Comparison of ENCODE assay signal across 8 cellular contexts in the genomic region with DNA sequence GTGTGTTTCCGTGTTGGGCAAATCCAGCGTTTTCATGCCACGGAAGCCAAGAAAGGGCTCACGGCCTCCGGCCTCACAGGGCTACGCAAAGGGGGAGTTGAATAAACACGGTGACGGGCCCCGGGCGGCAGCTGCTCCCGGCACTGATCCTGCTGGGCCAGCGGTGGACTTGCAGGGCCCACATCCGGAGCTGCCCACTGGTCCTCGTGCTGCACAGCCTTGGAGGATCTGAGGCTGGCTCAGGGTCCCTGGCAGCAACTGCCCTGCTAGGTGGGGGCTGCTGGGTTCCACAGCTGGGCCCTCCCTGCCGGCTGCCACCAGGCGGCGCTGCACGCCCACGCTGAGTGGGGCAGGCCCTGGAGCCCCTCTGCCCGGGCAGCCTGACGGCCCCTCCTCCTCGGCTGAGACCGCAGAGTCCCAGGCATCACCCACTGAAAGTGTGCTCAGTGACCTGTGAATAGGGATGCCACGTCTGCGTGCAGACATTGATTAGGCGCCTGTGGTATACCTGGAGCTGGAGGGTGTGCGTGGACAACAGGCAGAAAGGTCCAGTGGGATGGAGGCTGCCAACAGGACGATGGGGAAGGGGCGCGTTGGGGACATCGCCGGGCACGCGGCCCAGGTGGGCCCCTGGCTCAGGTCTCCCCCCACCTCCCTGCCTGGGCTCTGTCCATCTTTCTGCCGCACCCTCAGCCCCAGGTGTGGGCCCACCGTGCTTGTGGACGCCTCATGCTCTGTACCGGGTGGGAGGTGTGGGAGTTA. TPM values are rescaled to one million over a fixed set of nuclear protein-coding genes. Genes with fewer than 3 reads are reported as not detected.
DNase-seq lines count a peak whose midpoint lies in the region; ATAC-seq and TF ChIP-seq lines count a peak whose summit lies in the region.

No MANE protein-coding gene starts in this region.

- H3K27me3 ChIP-seq in Peyer's patch (peaks cover 0 to 17% of the 10 kb centered on the region in 2 donors), sigmoid colon (peaks cover 19 to 56% (median 22%) of the 10 kb centered on the region in 3 donors)

- intact Hi-C loops in sigmoid colon (cut with DNase I): no loop called here

- ATAC-seq in HG03045 (IDR thresholded peaks at IDR 0.05; ENCODE audit: unreplicated experiment): no peak

- TF ChIP-seq EP300 in sigmoid colon (IDR thresholded peaks at IDR 0.05): no peak

- H3K4me3 ChIP-seq in Peyer's patch (no peak overlapping the region), sigmoid colon (no peak overlapping the region)

- no peak overlapping the region for H3K27ac ChIP-seq in Peyer's patch
- no peak overlapping the region for H3K27ac ChIP-seq in sigmoid colon

- 19 to 36% methylated on average over 38 of the region's 38 CpGs for WGBS in sigmoid colon, 2 donors

- peaks cover 0 to 39% (median 0%) of the 10 kb centered on the region in 3 donors for H3K36me3 ChIP-seq in Peyer's patch
- H3K36me3 ChIP-seq in sigmoid colon: peaks cover 25 to 44% (median 38%) of the 10 kb centered on the region in 4 donors

- TF ChIP-seq POLR2A in Peyer's patch (IDR thresholded peaks at IDR 0.05) (no peak), sigmoid colon (IDR thresholded peaks at IDR 0.05) (no peak)

- H3K4me1 ChIP-seq in Peyer's patch (peaks cover 0 to 21% (median 5%) of the 10 kb centered on the region in 4 donors), sigmoid colon (peaks cover 0 to 27% (median 21%) of the 10 kb centered on the region in 4 donors)

- DNase-seq in NCI-H345 (lab: John Stamatoyannopoulos, UW) (peak; percentile 49), NCI-H345 treated with DMSO at 0.1 percent for 48 hours (lab: John Stamatoyannopoulos, UW; ENCODE audit: unreplicated experiment) (no peak), Peyer's patch (peak; percentile 33 to 69 (median 68)), glomerular visceral epithelial cell (ENCODE audit: extremely low spot score) (peak; percentile 59), sigmoid colon (no peak), NCI-H510A (lab: John Stamatoyannopoulos, UW) (no peak)
- DNase-seq in activated gamma-delta T cell treated with anti-CD3 and anti-CD28 coated beads, Interleukin-2, amount 50 U/mL, for 16 hours (ENCODE audit: low read depth): peak; percentile 48

- H3K9me3 ChIP-seq in Peyer's patch (no peaks in the 10 kb centered on the region), sigmoid colon (no peaks in the 10 kb centered on the region)

- TF ChIP-seq CTCF in Peyer's patch (IDR thresholded peaks at IDR 0.05) (peak; percentile 61 to 88 (median 80)), sigmoid colon (IDR thresholded peaks at IDR 0.05) (peak; percentile 70 to 85 (median 76))

RNA-seq across cellular contexts. Expression of a gene that starts 5.3 kb away (rescaled TPM):
- total RNA-seq in Peyer's patch: not detected
- total RNA-seq in sigmoid colon: under 1 TPM in 3 of 4 donors, not detected in 1; 0.36 to 0.55 (median 0.54) TPM
- under 1 TPM in 2 of 3 donors, not detected in 1; 0.23 to 0.39 TPM for polyA plus RNA-seq in sigmoid colon

RNA-seq across cellular contexts. Expression of a gene that starts 12.0 kb away (rescaled TPM):
- 100 to 1,000 TPM; 149 to 501 (median 469) TPM for total RNA-seq in Peyer's patch
- 100 to 1,000 TPM; 423 to 500 (median 482) TPM for total RNA-seq in sigmoid colon
- 100 to 1,000 TPM; 218 to 715 (median 309) TPM for polyA plus RNA-seq in sigmoid colon

RNA-seq across cellular contexts. Expression of a gene that starts 40.6 kb away (rescaled TPM):
- 1 to 10 TPM in 2 of 4 donors, not detected in 2; 2.8 to 4.0 TPM for total RNA-seq in Peyer's patch
- total RNA-seq in sigmoid colon: under 1 TPM in 1 of 4 donors, not detected in 3; 0.49 TPM
- 10 to 100 TPM in 1 of 3 donors, not detected in 2; 11.2 TPM for polyA plus RNA-seq in sigmoid colon

RNA-seq across cellular contexts. Expression of a gene that starts 48.9 kb away (rescaled TPM):
- total RNA-seq in Peyer's patch (100 to 1,000 TPM in 1 of 4 donors, 10 to 100 TPM in 3; 33.8 to 119 (median 70.5) TPM), sigmoid colon (10 to 100 TPM; 18.2 to 26.3 (median 22.3) TPM)
- 10 to 100 TPM; 16.8 to 63.0 (median 30.3) TPM for polyA plus RNA-seq in sigmoid colon

RNA-seq across cellular contexts. Expression of a gene that starts 52.9 kb away (rescaled TPM):
- total RNA-seq in Peyer's patch (10 to 100 TPM; 65.6 to 91.1 (median 75.2) TPM), sigmoid colon (100 to 1,000 TPM in 2 of 4 donors, 10 to 100 TPM in 2; 74.9 to 152 (median 95.1) TPM)
- polyA plus RNA-seq in sigmoid colon: 100 to 1,000 TPM in 1 of 3 donors, 10 to 100 TPM in 2; 79.2 to 110 (median 96.7) TPM

Comparison
In these comparisons a context has a peak if more than half of its experiments do, and no peak if none do; other contexts are left out.
1. DNase-seq: peak in NCI-H345 (single experiment), Peyer's patch (3 of 3), activated gamma-delta T cell treated with anti-CD3 and anti-CD28 coated beads, Interleukin-2, amount 50 U/mL, for 16 hours (single experiment) and glomerular visceral epithelial cell (single experiment); none in NCI-H345 treated with DMSO at 0.1 percent for 48 hours (single experiment), sigmoid colon (single experiment) and NCI-H510A (single experiment).